In the genomic region with DNA sequence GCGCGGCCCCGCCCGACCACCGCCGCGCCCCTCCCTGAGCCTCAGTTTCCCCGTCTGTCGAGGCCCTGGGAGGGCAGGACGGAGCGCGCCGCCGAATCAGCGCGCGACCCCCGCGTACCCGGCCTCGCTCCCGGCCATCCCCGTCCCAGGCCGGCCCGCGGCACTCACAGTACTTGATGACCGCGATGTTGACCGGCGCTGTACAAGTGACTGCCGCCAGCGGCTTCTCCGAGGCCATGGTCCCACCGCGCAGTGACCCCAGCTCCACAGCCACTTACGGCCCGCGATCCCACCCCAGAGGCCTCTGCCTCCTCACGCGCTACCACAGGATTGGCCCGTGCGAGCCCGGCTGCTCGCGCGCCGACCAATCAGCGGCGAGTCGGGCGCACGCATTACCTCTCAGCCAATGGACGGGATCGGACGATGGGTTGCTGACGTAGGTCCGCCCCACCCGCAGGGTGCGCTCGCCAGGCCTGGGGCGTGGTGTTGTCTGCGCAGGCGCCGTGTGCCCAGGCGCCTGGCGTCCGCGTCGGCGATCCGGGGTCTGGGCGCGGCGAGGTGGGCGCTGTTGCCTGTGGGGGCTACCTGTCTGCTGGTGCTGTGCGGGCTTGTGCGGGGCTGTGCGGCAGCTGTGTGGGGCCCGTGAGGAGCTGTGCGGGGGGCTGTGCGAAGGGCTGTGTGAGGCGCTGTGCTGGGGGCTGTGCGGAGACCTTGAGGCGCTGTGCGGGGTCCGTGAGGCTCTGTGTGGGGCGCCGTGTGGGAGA, we compare ENCODE assay signal across 1 cellular context.
A peak's percentile ranks its signal among the peaks of the same experiment; 100 is the strongest.
TF ChIP-seq lines count a peak whose summit lies in the region.

A gene with protein sequence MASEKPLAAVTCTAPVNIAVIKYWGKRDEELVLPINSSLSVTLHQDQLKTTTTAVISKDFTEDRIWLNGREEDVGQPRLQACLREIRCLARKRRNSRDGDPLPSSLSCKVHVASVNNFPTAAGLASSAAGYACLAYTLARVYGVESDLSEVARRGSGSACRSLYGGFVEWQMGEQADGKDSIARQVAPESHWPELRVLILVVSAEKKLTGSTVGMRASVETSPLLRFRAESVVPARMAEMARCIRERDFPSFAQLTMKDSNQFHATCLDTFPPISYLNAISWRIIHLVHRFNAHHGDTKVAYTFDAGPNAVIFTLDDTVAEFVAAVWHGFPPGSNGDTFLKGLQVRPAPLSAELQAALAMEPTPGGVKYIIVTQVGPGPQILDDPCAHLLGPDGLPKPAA (minus strand): TSS at position 249 of the 764 bp plus-strand sequence. CDS start 11 bp downstream, at position 238.

TF ChIP-seq in HepG2, 621 proteins besides CTCF, POLR2A, EP300 and RAD21 (continued from another document and continues in another):
- peak; percentile 99 for TF ChIP-seq DRAP1 (CRISPR knock-in tag; IDR thresholded peaks at IDR 0.05)
- peak; percentile 91; the same call in 1 of the 2 replicates for TF ChIP-seq ZNF234 (CRISPR knock-in tag; conservative IDR thresholded peaks at IDR 0.05)
- TF ChIP-seq, protein P1, sequence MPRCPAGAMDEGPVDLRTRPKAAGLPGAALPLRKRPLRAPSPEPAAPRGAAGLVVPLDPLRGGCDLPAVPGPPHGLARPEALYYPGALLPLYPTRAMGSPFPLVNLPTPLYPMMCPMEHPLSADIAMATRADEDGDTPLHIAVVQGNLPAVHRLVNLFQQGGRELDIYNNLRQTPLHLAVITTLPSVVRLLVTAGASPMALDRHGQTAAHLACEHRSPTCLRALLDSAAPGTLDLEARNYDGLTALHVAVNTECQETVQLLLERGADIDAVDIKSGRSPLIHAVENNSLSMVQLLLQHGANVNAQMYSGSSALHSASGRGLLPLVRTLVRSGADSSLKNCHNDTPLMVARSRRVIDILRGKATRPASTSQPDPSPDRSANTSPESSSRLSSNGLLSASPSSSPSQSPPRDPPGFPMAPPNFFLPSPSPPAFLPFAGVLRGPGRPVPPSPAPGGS (CRISPR knock-in tag; IDR thresholded peaks at IDR 0.05) = peak; percentile 97
- TF ChIP-seq, protein P2, sequence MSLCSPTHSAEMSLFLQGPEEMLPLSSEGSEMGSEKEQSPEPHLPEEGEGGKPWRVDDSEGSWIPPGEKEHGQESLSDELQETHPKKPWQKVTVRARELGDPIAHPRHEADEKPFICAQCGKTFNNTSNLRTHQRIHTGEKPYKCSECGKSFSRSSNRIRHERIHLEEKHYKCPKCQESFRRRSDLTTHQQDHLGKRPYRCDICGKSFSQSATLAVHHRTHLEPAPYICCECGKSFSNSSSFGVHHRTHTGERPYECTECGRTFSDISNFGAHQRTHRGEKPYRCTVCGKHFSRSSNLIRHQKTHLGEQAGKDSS (CRISPR knock-in tag; IDR thresholded peaks at IDR 0.05; ENCODE audit: borderline replicate concordance, low read depth) = peak; percentile 60; the same call in 1 of the 2 replicates
- TF ChIP-seq ZNF775 (CRISPR knock-in tag; IDR thresholded peaks at IDR 0.05; ENCODE audit: borderline replicate concordance) = no peak
- no peak for TF ChIP-seq FOXA1 (IDR thresholded peaks at IDR 0.05)
- TF ChIP-seq FOXA1 (CRISPR knock-in tag; IDR thresholded peaks at IDR 0.05) = peak; percentile 59
- 0 out of 2 replicates have a peak, but pooled peaks have one; percentile 72 for TF ChIP-seq EED (CRISPR knock-in tag; IDR thresholded peaks at IDR 0.05)
- TF ChIP-seq PLRG1 (conservative IDR thresholded peaks at IDR 0.05) = no peak
- no peak for TF ChIP-seq ATF7 (IDR thresholded peaks at IDR 0.05)
- TF ChIP-seq ATF7 (CRISPR knock-in tag; IDR thresholded peaks at IDR 0.05) = peak; percentile 67; the same call in 1 of the 2 replicates
- TF ChIP-seq MEIS1 (CRISPR knock-in tag; IDR thresholded peaks at IDR 0.05; ENCODE audit: borderline replicate concordance) = peak; percentile 81; the same call in 1 of the 2 replicates
- TF ChIP-seq KMT2A (CRISPR knock-in tag; IDR thresholded peaks at IDR 0.05) = peak; percentile 91
- peak; percentile 86 for TF ChIP-seq MYC (CRISPR knock-in tag; IDR thresholded peaks at IDR 0.05; ENCODE audit: borderline replicate concordance)
- no peak for TF ChIP-seq ZBTB20 (CRISPR knock-in tag; IDR thresholded peaks at IDR 0.05; ENCODE audit: borderline replicate concordance, low read depth)
- TF ChIP-seq ZNF225 (CRISPR knock-in tag; IDR thresholded peaks at IDR 0.05) = peak; percentile 88; the same call in 1 of the 2 replicates
- TF ChIP-seq ZNF619 (CRISPR knock-in tag; IDR thresholded peaks at IDR 0.05) = peak; percentile 79; the same call in 1 of the 2 replicates
- peak; percentile 15; the same call in 1 of the 2 replicates for TF ChIP-seq BCL6 (CRISPR knock-in tag; IDR thresholded peaks at IDR 0.05)
- peak; percentile 75; the same call in 1 of the 2 replicates for TF ChIP-seq XBP1 (CRISPR knock-in tag; IDR thresholded peaks at IDR 0.05)
- TF ChIP-seq RFX5 (IDR thresholded peaks at IDR 0.05; ENCODE audit: low read depth, low read length) = peak; percentile 90
- TF ChIP-seq TAF1 (CRISPR knock-in tag; IDR thresholded peaks at IDR 0.05) = peak; percentile 99
- TF ChIP-seq ZNF460 (CRISPR knock-in tag; IDR thresholded peaks at IDR 0.05; ENCODE audit: borderline replicate concordance) = no peak; the same call in 1 of the 2 replicates
- TF ChIP-seq LBX2 (CRISPR knock-in tag; IDR thresholded peaks at IDR 0.05; ENCODE audit: borderline replicate concordance) = peak; percentile 40
- TF ChIP-seq, protein P3, sequence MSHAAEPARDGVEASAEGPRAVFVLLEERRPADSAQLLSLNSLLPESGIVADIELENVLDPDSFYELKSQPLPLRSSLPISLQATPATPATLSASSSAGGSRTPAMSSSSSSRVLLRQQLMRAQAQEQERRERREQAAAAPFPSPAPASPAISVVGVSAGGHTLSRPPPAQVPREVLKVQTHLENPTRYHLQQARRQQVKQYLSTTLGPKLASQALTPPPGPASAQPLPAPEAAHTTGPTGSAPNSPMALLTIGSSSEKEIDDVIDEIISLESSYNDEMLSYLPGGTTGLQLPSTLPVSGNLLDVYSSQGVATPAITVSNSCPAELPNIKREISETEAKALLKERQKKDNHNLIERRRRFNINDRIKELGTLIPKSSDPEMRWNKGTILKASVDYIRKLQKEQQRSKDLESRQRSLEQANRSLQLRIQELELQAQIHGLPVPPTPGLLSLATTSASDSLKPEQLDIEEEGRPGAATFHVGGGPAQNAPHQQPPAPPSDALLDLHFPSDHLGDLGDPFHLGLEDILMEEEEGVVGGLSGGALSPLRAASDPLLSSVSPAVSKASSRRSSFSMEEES (CRISPR knock-in tag; IDR thresholded peaks at IDR 0.05) = peak; percentile 64
- TF ChIP-seq, protein P4, sequence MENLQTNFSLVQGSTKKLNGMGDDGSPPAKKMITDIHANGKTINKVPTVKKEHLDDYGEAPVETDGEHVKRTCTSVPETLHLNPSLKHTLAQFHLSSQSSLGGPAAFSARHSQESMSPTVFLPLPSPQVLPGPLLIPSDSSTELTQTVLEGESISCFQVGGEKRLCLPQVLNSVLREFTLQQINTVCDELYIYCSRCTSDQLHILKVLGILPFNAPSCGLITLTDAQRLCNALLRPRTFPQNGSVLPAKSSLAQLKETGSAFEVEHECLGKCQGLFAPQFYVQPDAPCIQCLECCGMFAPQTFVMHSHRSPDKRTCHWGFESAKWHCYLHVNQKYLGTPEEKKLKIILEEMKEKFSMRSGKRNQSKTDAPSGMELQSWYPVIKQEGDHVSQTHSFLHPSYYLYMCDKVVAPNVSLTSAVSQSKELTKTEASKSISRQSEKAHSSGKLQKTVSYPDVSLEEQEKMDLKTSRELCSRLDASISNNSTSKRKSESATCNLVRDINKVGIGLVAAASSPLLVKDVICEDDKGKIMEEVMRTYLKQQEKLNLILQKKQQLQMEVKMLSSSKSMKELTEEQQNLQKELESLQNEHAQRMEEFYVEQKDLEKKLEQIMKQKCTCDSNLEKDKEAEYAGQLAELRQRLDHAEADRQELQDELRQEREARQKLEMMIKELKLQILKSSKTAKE (CRISPR knock-in tag; IDR thresholded peaks at IDR 0.05; ENCODE audit: borderline replicate concordance) = peak; percentile 47; the same call in 1 of the 2 replicates
- TF ChIP-seq ZNF205 (CRISPR knock-in tag; IDR thresholded peaks at IDR 0.05) = 0 out of 2 replicates have a peak, but pooled peaks have one; percentile 42
- peak; percentile 86; the same call in 1 of the 2 replicates for TF ChIP-seq ZNF275 (CRISPR knock-in tag; IDR thresholded peaks at IDR 0.05; ENCODE audit: borderline replicate concordance)
- TF ChIP-seq CREM (IDR thresholded peaks at IDR 0.05) = peak; percentile 91
- peak; percentile 50; the same call in 1 of the 2 replicates for TF ChIP-seq CREM (CRISPR knock-in tag; IDR thresholded peaks at IDR 0.05)
- peak; percentile 43; the same call in 1 of the 2 replicates for TF ChIP-seq ZSCAN5A (CRISPR knock-in tag; IDR thresholded peaks at IDR 0.05; ENCODE audit: borderline replicate concordance)
- TF ChIP-seq, protein P5, sequence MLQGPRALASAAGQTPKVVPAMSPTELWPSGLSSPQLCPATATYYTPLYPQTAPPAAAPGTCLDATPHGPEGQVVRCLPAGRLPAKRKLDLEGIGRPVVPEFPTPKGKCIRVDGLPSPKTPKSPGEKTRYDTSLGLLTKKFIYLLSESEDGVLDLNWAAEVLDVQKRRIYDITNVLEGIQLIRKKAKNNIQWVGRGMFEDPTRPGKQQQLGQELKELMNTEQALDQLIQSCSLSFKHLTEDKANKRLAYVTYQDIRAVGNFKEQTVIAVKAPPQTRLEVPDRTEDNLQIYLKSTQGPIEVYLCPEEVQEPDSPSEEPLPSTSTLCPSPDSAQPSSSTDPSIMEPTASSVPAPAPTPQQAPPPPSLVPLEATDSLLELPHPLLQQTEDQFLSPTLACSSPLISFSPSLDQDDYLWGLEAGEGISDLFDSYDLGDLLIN (CRISPR knock-in tag; IDR thresholded peaks at IDR 0.05; ENCODE audit: borderline replicate concordance) = peak; percentile 94
- no peak for TF ChIP-seq ZNF496 (CRISPR knock-in tag; IDR thresholded peaks at IDR 0.05; ENCODE audit: insufficient replicate concordance)
- peak; percentile 15; the same call in 1 of the 2 replicates for TF ChIP-seq NCOR1 (IDR thresholded peaks at IDR 0.05; ENCODE audit: borderline replicate concordance, low read length)
- TF ChIP-seq HES4 (CRISPR knock-in tag; IDR thresholded peaks at IDR 0.05; ENCODE audit: borderline replicate concordance) = peak; percentile 98
- TF ChIP-seq ZNF530 (CRISPR knock-in tag; IDR thresholded peaks at IDR 0.05; ENCODE audit: low read depth) = 0 out of 2 replicates have a peak, but pooled peaks have one; percentile 9
- TF ChIP-seq POGZ (CRISPR knock-in tag; IDR thresholded peaks at IDR 0.05) = peak; percentile 76; the same call in 1 of the 2 replicates
- peak; percentile 93 for TF ChIP-seq POGK (CRISPR knock-in tag; conservative IDR thresholded peaks at IDR 0.05)
- no peak; the same call in 1 of the 2 replicates for TF ChIP-seq ZBTB26 (CRISPR knock-in tag; IDR thresholded peaks at IDR 0.05; ENCODE audit: borderline replicate concordance)
- peak; percentile 89; the same call in 1 of the 2 replicates for TF ChIP-seq ZNF724P (CRISPR knock-in tag; IDR thresholded peaks at IDR 0.05; ENCODE audit: borderline replicate concordance)
- TF ChIP-seq ZFX (CRISPR knock-in tag; IDR thresholded peaks at IDR 0.05; ENCODE audit: low read depth) = peak; percentile 93
- peak; percentile 57; the same call in 1 of the 2 replicates for TF ChIP-seq ZNF510 (CRISPR knock-in tag; IDR thresholded peaks at IDR 0.05; ENCODE audit: low read depth)
- peak; percentile 88 for TF ChIP-seq POLR2AphosphoS5 (IDR thresholded peaks at IDR 0.05; ENCODE audit: low read depth, low read length)
